18 cellular contexts compared by ENCODE assay signal in the genomic region with DNA sequence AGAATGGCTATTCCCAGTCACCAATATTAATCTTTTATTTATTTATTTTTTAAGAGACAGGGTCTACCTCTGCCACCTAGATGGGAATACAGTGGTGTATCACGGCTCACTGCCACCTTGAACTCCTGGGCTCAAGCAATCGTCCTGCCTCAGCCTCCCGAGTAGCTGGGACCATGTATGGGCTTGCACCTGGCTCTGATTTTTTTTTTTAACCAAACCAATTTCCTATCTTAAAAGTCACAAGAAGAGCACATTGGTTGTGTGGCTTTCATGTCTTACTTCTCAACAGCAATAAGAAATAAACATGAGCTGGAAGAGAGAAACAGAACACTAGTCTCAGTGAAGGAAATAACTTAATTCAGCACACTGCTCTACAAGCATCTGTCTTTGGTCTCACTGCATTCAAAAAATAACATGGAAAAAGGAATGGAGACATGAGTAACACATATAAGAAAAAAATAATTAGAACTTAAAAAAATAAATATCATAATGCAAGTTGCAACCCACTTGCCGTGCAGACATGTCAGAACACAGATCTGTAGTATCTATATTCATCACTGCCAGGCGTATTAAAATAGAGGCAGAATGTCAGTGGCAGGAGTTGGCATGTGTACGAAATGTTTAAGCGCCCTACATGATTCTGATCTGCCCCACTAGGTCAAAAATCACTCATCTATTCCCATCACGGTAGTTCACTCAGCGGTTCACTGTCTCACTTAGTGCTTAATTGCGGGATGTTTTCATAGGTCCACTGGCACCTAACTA.
"Had no signal": no experiment of that assay in that cellular context is flagged by ENCODE, and none has a peak within 500 bp of the region (broad histone marks: within the 10 kb centered on the region; RNA-seq: fewer than 3 reads in every experiment).

No MANE protein-coding gene starts in this region.

- H3K36me3 ChIP-seq: cardiac muscle cell, suprapubic skin had no signal

- DNase-seq: activated CD4-positive, alpha-beta T cell treated with anti-CD3 and anti-CD28 coated beads, Interleukin-2, amount 50 U/mL, for 4 hours; activated T-cell treated with anti-CD3 and anti-CD28 coated beads for 4 hours; effector memory CD8-positive, alpha-beta T cell; kidney; mammary epithelial cell; midbrain; stimulated activated CD4-positive, alpha-beta T cell treated with anti-CD3 and anti-CD28 coated beads, Interleukin-15, amount 100 ng/mL, for 24 hours; stimulated activated CD4-positive, alpha-beta T cell treated with anti-CD3 and anti-CD28 coated beads, Interleukin-2, amount 100 ng/mL, for 48 hours; stimulated activated naive CD8-positive, alpha-beta T cell treated with anti-CD3 and anti-CD28 coated beads, Interleukin-15, amount 100 ng/mL, for 72 hours; trophoblast cell had no signal

- ATAC-seq: left lobe of liver; stimulated activated naive CD8-positive, alpha-beta T cell treated with anti-CD3 and anti-CD28 coated beads, Interleukin-15, amount 100 ng/mL, for 72 hours had no signal

- H3K36me3 Mint-ChIP-seq: activated naive CD8-positive, alpha-beta T cell had no signal

- H3K27ac ChIP-seq: cardiac muscle cell, suprapubic skin had no signal

- H3K9me3 Mint-ChIP-seq: activated T-helper 1 cell treated with anti-CD3 and anti-CD28 coated beads, Interleukin-12 subunit alpha, Interleukin-12 subunit beta, Interleukin-2, Interleukin-4 antibody, amounts not matched to agents 30 ng/mL and 10 ng/mL and 1 ng/mL, durations not matched to agents 14 hours and 24 hours and 36 hours; dendritic cell treated with granulocyte-macrophage colony-stimulating factor and Interleukin-4, amounts not matched to agents 40 ng/mL and 50 ng/mL, for 4 days; effector memory CD8-positive, alpha-beta T cell; stimulated activated naive CD8-positive, alpha-beta T cell treated with anti-CD3 and anti-CD28 coated beads, Interleukin-15, amount 100 ng/mL, for 72 hours had no signal

- H3K27ac Mint-ChIP-seq: activated naive CD8-positive, alpha-beta T cell; activated T-helper 1 cell treated with anti-CD3 and anti-CD28 coated beads, Interleukin-12 subunit alpha, Interleukin-12 subunit beta, Interleukin-2, Interleukin-4 antibody, amounts not matched to agents 30 ng/mL and 10 ng/mL and 1 ng/mL, durations not matched to agents 14 hours and 24 hours and 36 hours; dendritic cell treated with granulocyte-macrophage colony-stimulating factor and Interleukin-4, amounts not matched to agents 40 ng/mL and 50 ng/mL, for 4 days; effector memory CD8-positive, alpha-beta T cell; progenitor cell of endocrine pancreas; stimulated activated naive CD8-positive, alpha-beta T cell treated with anti-CD3 and anti-CD28 coated beads, Interleukin-15, amount 100 ng/mL, for 72 hours had no signal

- H3K27me3 ChIP-seq: cardiac muscle cell, suprapubic skin had no signal

- H3K9me3 ChIP-seq: suprapubic skin had no signal

- H3K4me3 Mint-ChIP-seq: activated naive CD8-positive, alpha-beta T cell; activated T-helper 1 cell treated with anti-CD3 and anti-CD28 coated beads, Interleukin-12 subunit alpha, Interleukin-12 subunit beta, Interleukin-2, Interleukin-4 antibody, amounts not matched to agents 30 ng/mL and 10 ng/mL and 1 ng/mL, durations not matched to agents 14 hours and 24 hours and 36 hours; dendritic cell treated with granulocyte-macrophage colony-stimulating factor and Interleukin-4, amounts not matched to agents 40 ng/mL and 50 ng/mL, for 4 days; effector memory CD8-positive, alpha-beta T cell; stimulated activated naive CD8-positive, alpha-beta T cell treated with anti-CD3 and anti-CD28 coated beads, Interleukin-15, amount 100 ng/mL, for 72 hours had no signal

- H3K27me3 Mint-ChIP-seq: dendritic cell treated with granulocyte-macrophage colony-stimulating factor and Interleukin-4, amounts not matched to agents 40 ng/mL and 50 ng/mL, for 4 days; progenitor cell of endocrine pancreas had no signal

- H3K4me1 Mint-ChIP-seq: stimulated activated naive CD8-positive, alpha-beta T cell treated with anti-CD3 and anti-CD28 coated beads, Interleukin-15, amount 100 ng/mL, for 72 hours had no signal

- H3K4me3 ChIP-seq: cardiac muscle cell, skin epidermis, suprapubic skin had no signal

- FAIRE-seq: kidney had no signal
